28 cellular contexts compared by ENCODE assay signal in genomic region chr12:112367986-112368385, GRCh38.
"Had no signal": no experiment of that assay in that cellular context is flagged by ENCODE, and none has a peak within 500 bp of the region (broad histone marks: within the 10 kb centered on the region; RNA-seq: fewer than 3 reads in every experiment).

No MANE protein-coding gene starts in this region.

- H3K27ac ChIP-seq: ascending aorta, breast epithelium, cardiac muscle cell, foreskin keratinocyte, gastrocnemius medialis, heart left ventricle had no signal

- DNase-seq: activated CD4-positive, alpha-beta memory T cell treated with anti-CD3 and anti-CD28 coated beads, Interleukin-2, amount 10 ng/mL, durations not matched to agents 7 days and 5 days; activated CD4-positive, alpha-beta T cell treated with anti-CD3 and anti-CD28 coated beads for 1 hour; activated CD4-positive, alpha-beta T cell treated with anti-CD3 and anti-CD28 coated beads for 4 hours; activated CD4-positive, alpha-beta T cell treated with anti-CD3 and anti-CD28 coated beads, Interleukin-2, amount 10 ng/mL, durations not matched to agents 7 days and 5 days; activated CD4-positive, alpha-beta T cell treated with anti-CD3 and anti-CD28 coated beads, Interleukin-2, amount 50 U/mL, for 4 hours; activated effector memory CD4-positive, alpha-beta T cell treated with Interleukin-2 at 50 U/mL for 16 hours; activated gamma-delta T cell treated with Interleukin-2 at 50 U/mL for 16 hours; activated naive CD4-positive, alpha-beta T cell treated with anti-CD3 and anti-CD28 coated beads, Interleukin-2, amount 50 U/mL, for 16 hours; activated naive CD4-positive, alpha-beta T cell treated with Interleukin-2 at 50 U/mL for 16 hours; activated T-cell treated with anti-CD3 and anti-CD28 coated beads, Interleukin-2, amount 50 U/mL, for 48 hours; amniotic stem cell; central memory CD4-positive, alpha-beta T cell; cortex of kidney; dermis blood vessel endothelial cell; effector CD4-positive, alpha-beta T cell; effector memory CD8-positive, alpha-beta T cell; erythroblast; foreskin keratinocyte; gastrocnemius medialis; glutamatergic neuron; heart left ventricle; T-helper 2 cell had no signal

- H3K4me3 ChIP-seq: ascending aorta, breast epithelium, cardiac muscle cell, esophagus muscularis mucosa, gastrocnemius medialis, heart left ventricle had no signal

- ATAC-seq: effector memory CD8-positive, alpha-beta T cell; foreskin keratinocyte; gastrocnemius medialis; heart left ventricle; WTC11 had no signal

- H3K36me3 ChIP-seq: ascending aorta, breast epithelium, cardiac muscle cell, esophagus muscularis mucosa, gastrocnemius medialis, heart left ventricle had no signal

- FAIRE-seq: colon had no signal

- H3K4me1 ChIP-seq: ascending aorta, breast epithelium had no signal

- H3K9me3 ChIP-seq: ascending aorta, breast epithelium, esophagus muscularis mucosa, gastrocnemius medialis, heart left ventricle had no signal

- H3K27me3 ChIP-seq: ascending aorta, breast epithelium, cardiac muscle cell, esophagus muscularis mucosa, foreskin keratinocyte, gastrocnemius medialis, heart left ventricle had no signal
